ENCODE assay signal across 8 cellular contexts in the genomic region with DNA sequence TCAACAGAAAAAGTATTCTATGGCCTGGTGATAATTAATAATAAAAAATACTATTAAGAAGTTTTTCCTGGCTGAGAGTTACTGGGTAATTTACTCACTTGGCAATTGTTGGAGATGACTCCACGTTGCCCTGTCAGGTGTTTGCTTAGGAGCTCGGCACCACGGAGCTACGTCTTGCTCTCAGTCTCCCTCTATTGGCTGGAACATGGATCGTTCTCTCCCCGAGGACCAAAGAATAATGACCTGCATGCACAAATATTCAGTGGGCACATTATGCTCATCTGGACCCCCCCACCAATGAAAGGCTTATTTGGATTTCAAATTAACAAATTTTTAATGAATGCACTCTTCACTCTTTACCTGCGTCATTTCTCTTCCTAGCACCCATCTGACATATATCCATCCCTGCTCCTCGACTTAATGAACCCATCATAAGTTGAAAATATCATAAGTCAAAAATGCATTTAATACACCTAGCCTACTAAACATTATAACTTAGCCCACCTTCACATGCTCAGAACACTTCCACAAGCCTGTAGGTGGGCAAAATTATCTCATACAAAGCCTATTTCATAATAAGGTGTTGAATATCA.
DNase-seq lines count a peak whose midpoint lies in the region; ATAC-seq and TF ChIP-seq lines count a peak whose summit lies in the region.

No MANE protein-coding gene starts in this region.

- H3K9ac ChIP-seq in HCT116 (ENCODE audit: low read length) (no peak overlapping the region), smooth muscle cell (ENCODE audit: low read depth) (no peak overlapping the region)

- peak; percentile 96 for ATAC-seq in HCT116

- no TSS peak for BruUV-seq in HCT116 (replicated peaks; lab: Mats Ljungman, UMichigan)

- H3F3A ChIP-seq in DOHH2 (ENCODE audit: control insufficient read depth, insufficient read depth) (no peaks in the 10 kb centered on the region), smooth muscle cell (ENCODE audit: low read depth) (no peaks in the 10 kb centered on the region)

- no peak overlapping the region for H3K4me2 ChIP-seq in DOHH2 (ENCODE audit: low read length)
- H3K4me2 ChIP-seq in HCT116 (ENCODE audit: low read length): peak overlapping the region; percentile 17; the same call in 1 of the 2 replicates
- no peak overlapping the region for H3K4me2 ChIP-seq in smooth muscle cell

- no peak for TF ChIP-seq POLR2A in HCT116 (IDR thresholded peaks at IDR 0.05; ENCODE audit: borderline replicate concordance, extremely low read depth, insufficient read depth, insufficient read length)

- DNase-seq in HCT116 (ENCODE audit: low read depth, low spot score) (peak; percentile 51), NCI-H82 treated with DMSO at 0.1 percent for 48 hours (lab: John Stamatoyannopoulos, UW; ENCODE audit: unreplicated experiment) (peak; percentile 47), germinal center (ENCODE audit: low spot score) (peak; percentile 75), smooth muscle cell (lab: John Stamatoyannopoulos, UW; ENCODE audit: unreplicated experiment) (no peak), KG1 (lab: John Stamatoyannopoulos, UW) (no peak), cortex of kidney (lab: John Stamatoyannopoulos, UW) (no peak)
- peak; percentile 40 to 54 for DNase-seq in activated T-cell treated with anti-CD3 and anti-CD28 coated beads, Interleukin-2, amount 50 U/mL, for 48 hours

- no peaks in the 10 kb centered on the region for H3K9me3 ChIP-seq in DOHH2 (ENCODE audit: control insufficient read depth, insufficient read depth, low read length)
- H3K9me3 ChIP-seq in HCT116 (ENCODE audit: control insufficient read depth in 1 of 2, insufficient read depth in 1 of 2, low read depth in 1 of 2, low read length in 2 of 2): no peaks in the 10 kb centered on the region
- H3K9me3 ChIP-seq in smooth muscle cell (replicated peaks; ENCODE audit: low read depth): no peaks in the 10 kb centered on the region

- intact Hi-C loops in HCT116 (cut with micrococcal nuclease): loop anchor here (1.0 kb wide), 1 partner anchor 137 kb away; no protein-coding TSS in a partner anchor

- H3K36me3 ChIP-seq in DOHH2 (ENCODE audit: control insufficient read depth, low read length): no peaks in the 10 kb centered on the region
- H3K36me3 ChIP-seq in HCT116 (ENCODE audit: control insufficient read depth in 1 of 2, insufficient read depth in 2 of 2, low read length in 2 of 2): no peaks in the 10 kb centered on the region
- no peaks in the 10 kb centered on the region for H3K36me3 ChIP-seq in smooth muscle cell (ENCODE audit: low read depth)

- TF ChIP-seq CTCF in DOHH2 (IDR thresholded peaks at IDR 0.05; ENCODE audit: low read depth, low read length, poor library complexity, severe bottlenecking) (peak; percentile 73), HCT116 (IDR thresholded peaks at IDR 0.05 in 2 of 3, conservative IDR thresholded peaks at IDR 0.05 in 1 of 3; ENCODE audit: borderline replicate concordance in 1 of 3, insufficient read depth in 1 of 3, low read depth in 2 of 3, low read length in 2 of 3) (peak; percentile 64 to 76 (median 68); a peak in 5 of 6 replicates), smooth muscle cell (IDR thresholded peaks at IDR 0.05; ENCODE audit: borderline replicate concordance, insufficient read depth, poor library complexity, severe bottlenecking) (peak; percentile 61)

- CTCF ChIA-PET in HCT116 (lab: Charles Lee): interaction anchor here (0.6 to 3.2 kb wide), 18 partner anchors 10 to 138 kb away, joined by 3 to 52 read pairs (median 5); a partner anchor contains a TSS

- POLR2A ChIA-PET in HCT116 (lab: Charles Lee): interaction anchor here (1.0 kb wide), 1 partner anchor 133 kb away, joined by 3 read pairs; no protein-coding TSS in a partner anchor

- 19% methylated on average over 8 of the region's 8 CpGs for WGBS in smooth muscle cell (ENCODE audit: low lambda C conversion rate)

- H2AFZ ChIP-seq in HCT116 (ENCODE audit: low read depth, low read length, poor library complexity, severe bottlenecking) (peak overlapping the region; percentile 100), smooth muscle cell (ENCODE audit: low read depth) (no peak overlapping the region)

- H3K4me1 ChIP-seq in DOHH2 (ENCODE audit: control insufficient read depth, low read length): no peaks in the 10 kb centered on the region
- H3K4me1 ChIP-seq in HCT116 (ENCODE audit: control insufficient read depth in 1 of 2, insufficient read depth in 2 of 2, low read length in 2 of 2): peaks cover 0 to 6% of the 10 kb centered on the region in 2 experiments; a peak in 2 of 4 replicates
- H3K4me1 ChIP-seq in smooth muscle cell (ENCODE audit: low read depth): no peaks in the 10 kb centered on the region

- H4K20me1 ChIP-seq in DOHH2 (ENCODE audit: control insufficient read depth, insufficient read depth, low read depth, low read length) (no peaks in the 10 kb centered on the region), HCT116 (ENCODE audit: insufficient read depth) (no peaks in the 10 kb centered on the region), smooth muscle cell (ENCODE audit: low read depth) (no peaks in the 10 kb centered on the region)

- H3K4me3 ChIP-seq in DOHH2 (ENCODE audit: low read length) (no peak overlapping the region), HCT116 (replicated peaks in 1 of 2; ENCODE audit: low read depth in 1 of 2, low read length in 2 of 2) (no peak overlapping the region), smooth muscle cell (no peak overlapping the region)

- H3K27me3 ChIP-seq in DOHH2 (ENCODE audit: control insufficient read depth, low read length): peaks cover 16% of the 10 kb centered on the region
- no peaks in the 10 kb centered on the region for H3K27me3 ChIP-seq in HCT116 (ENCODE audit: insufficient read depth, low read length)
- peaks cover 27% of the 10 kb centered on the region for H3K27me3 ChIP-seq in smooth muscle cell (ENCODE audit: low read depth)

- H3K79me2 ChIP-seq in DOHH2 (ENCODE audit: control insufficient read depth, low read length) (no peaks in the 10 kb centered on the region), HCT116 (ENCODE audit: insufficient read depth, low read length) (no peaks in the 10 kb centered on the region), smooth muscle cell (ENCODE audit: low read depth) (no peaks in the 10 kb centered on the region)

- TF ChIP-seq RAD21 in HCT116 (IDR thresholded peaks at IDR 0.05; ENCODE audit: low read depth): peak; percentile 78

- H3K27ac ChIP-seq in DOHH2 (ENCODE audit: low read depth, low read length) (no peak overlapping the region), HCT116 (ENCODE audit: low read depth, low read length) (no peak overlapping the region), smooth muscle cell (ENCODE audit: low read depth) (no peak overlapping the region)

- H3K9me2 ChIP-seq in DOHH2 (replicated peaks; ENCODE audit: control insufficient read depth, low read length): no peaks in the 10 kb centered on the region
- no peaks in the 10 kb centered on the region for H3K9me2 ChIP-seq in HCT116 (ENCODE audit: insufficient read depth)

- RAD21 ChIA-PET in HCT116 (lab: Charles Lee; ENCODE audit: low non-redundant PET in 1 of 2, low total read pairs in 2 of 2, uncharacterized antibody in 2 of 2, unreplicated experiment in 2 of 2): interaction anchor here (0.7 to 1.3 kb wide), 6 partner anchors 11 to 138 kb away, joined by 3 to 7 read pairs (median 5); a partner anchor contains a TSS

TF ChIP-seq in HCT116, 20 proteins besides CTCF, POLR2A, EP300 and RAD21 (continues in another document):
- TF ChIP-seq ZNF274 (IDR thresholded peaks at IDR 0.05; ENCODE audit: low read depth, low read length) (no peak), SRF (IDR thresholded peaks at IDR 0.05; ENCODE audit: low read depth) (no peak), EZH2 (IDR thresholded peaks at IDR 0.05) (no peak), CEBPB (IDR thresholded peaks at IDR 0.05; ENCODE audit: low read depth) (no peak), EGR1 (IDR thresholded peaks at IDR 0.05; ENCODE audit: low read depth) (no peak), SP1 (IDR thresholded peaks at IDR 0.05; ENCODE audit: low read depth) (no peak), CBX3 (IDR thresholded peaks at IDR 0.05; ENCODE audit: low read depth) (no peak), ZFX (IDR thresholded peaks at IDR 0.05) (no peak), TCF7L2 (IDR thresholded peaks at IDR 0.05; ENCODE audit: borderline replicate concordance, extremely low read depth, insufficient read depth, insufficient read length) (no peak), JUND (IDR thresholded peaks at IDR 0.05) (no peak), FOSL1 (IDR thresholded peaks at IDR 0.05; ENCODE audit: low read depth) (no peak)
- TF ChIP-seq, protein P1, sequence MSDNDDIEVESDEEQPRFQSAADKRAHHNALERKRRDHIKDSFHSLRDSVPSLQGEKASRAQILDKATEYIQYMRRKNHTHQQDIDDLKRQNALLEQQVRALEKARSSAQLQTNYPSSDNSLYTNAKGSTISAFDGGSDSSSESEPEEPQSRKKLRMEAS (IDR thresholded peaks at IDR 0.05): no peak
- TF ChIP-seq, protein P2, sequence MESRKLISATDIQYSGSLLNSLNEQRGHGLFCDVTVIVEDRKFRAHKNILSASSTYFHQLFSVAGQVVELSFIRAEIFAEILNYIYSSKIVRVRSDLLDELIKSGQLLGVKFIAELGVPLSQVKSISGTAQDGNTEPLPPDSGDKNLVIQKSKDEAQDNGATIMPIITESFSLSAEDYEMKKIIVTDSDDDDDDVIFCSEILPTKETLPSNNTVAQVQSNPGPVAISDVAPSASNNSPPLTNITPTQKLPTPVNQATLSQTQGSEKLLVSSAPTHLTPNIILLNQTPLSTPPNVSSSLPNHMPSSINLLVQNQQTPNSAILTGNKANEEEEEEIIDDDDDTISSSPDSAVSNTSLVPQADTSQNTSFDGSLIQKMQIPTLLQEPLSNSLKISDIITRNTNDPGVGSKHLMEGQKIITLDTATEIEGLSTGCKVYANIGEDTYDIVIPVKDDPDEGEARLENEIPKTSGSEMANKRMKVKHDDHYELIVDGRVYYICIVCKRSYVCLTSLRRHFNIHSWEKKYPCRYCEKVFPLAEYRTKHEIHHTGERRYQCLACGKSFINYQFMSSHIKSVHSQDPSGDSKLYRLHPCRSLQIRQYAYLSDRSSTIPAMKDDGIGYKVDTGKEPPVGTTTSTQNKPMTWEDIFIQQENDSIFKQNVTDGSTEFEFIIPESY (IDR thresholded peaks at IDR 0.05; ENCODE audit: extremely low read depth, insufficient replicate concordance, low read length): no peak
- TF ChIP-seq, protein P3, sequence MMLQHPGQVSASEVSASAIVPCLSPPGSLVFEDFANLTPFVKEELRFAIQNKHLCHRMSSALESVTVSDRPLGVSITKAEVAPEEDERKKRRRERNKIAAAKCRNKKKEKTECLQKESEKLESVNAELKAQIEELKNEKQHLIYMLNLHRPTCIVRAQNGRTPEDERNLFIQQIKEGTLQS (IDR thresholded peaks at IDR 0.05): no peak

Comparison
In these comparisons a context has a peak if more than half of its experiments do, and no peak if none do; other contexts are left out.
1. DNase-seq: peak in HCT116 (single experiment), NCI-H82 treated with DMSO at 0.1 percent for 48 hours (single experiment), activated T-cell treated with anti-CD3 and anti-CD28 coated beads, Interleukin-2, amount 50 U/mL, for 48 hours (2 of 2) and germinal center (single experiment); none in smooth muscle cell (single experiment), KG1 (single experiment) and cortex of kidney (single experiment).
2. Peak in every context shown above with its lines, with median percentiles within 50 percentile points of each other: CTCF ChIP-seq.